ENCODE assay signal across 2 cellular contexts in the genomic region with DNA sequence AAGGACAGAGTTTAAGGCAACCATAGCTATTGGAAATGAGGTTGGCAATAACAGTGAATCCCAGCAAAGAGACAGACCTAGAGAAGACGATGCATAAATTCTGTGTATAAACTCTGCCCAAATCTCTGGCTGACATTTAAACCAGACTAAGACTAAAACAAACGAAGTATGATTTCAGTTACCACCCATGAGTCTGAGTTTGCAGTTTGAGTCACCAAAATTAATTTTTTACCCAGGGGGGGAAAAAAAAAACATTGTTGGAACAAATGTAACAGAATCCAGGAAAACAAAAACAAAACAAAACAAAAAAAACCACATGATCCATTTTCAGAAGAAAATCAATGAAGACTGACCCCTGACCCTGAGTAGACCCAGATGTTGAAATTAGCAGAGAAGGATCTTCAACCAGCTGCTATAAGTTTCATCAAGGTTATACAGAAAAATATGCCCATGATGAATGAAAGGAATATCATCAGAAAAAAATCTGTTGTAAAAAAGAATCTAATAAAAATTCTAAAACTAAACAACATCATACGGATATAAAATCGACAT.
TF ChIP-seq lines count a peak whose summit lies in the region.

No MANE protein-coding gene starts in this region.

TF ChIP-seq in A549, 52 proteins besides CTCF, POLR2A, EP300 and RAD21 (continued from another document):
- TF ChIP-seq, protein P1, sequence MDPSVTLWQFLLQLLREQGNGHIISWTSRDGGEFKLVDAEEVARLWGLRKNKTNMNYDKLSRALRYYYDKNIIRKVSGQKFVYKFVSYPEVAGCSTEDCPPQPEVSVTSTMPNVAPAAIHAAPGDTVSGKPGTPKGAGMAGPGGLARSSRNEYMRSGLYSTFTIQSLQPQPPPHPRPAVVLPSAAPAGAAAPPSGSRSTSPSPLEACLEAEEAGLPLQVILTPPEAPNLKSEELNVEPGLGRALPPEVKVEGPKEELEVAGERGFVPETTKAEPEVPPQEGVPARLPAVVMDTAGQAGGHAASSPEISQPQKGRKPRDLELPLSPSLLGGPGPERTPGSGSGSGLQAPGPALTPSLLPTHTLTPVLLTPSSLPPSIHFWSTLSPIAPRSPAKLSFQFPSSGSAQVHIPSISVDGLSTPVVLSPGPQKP (IDR thresholded peaks at IDR 0.05; ENCODE audit: low read depth, low read length): no peak
- TF ChIP-seq RFX5 (IDR thresholded peaks at IDR 0.05): no peak
- TF ChIP-seq HDAC2 (IDR thresholded peaks at IDR 0.05): no peak
- no peak for TF ChIP-seq MYC (IDR thresholded peaks at IDR 0.05; ENCODE audit: borderline replicate concordance, low read length)

TF ChIP-seq in HepG2, 621 proteins besides CTCF, POLR2A, EP300 and RAD21 (continued from another document):
- TF ChIP-seq BCLAF1 (IDR thresholded peaks at IDR 0.05) (no peak), SMARCE1 (IDR thresholded peaks at IDR 0.05; ENCODE audit: borderline replicate concordance) (no peak), HOMEZ (CRISPR knock-in tag; IDR thresholded peaks at IDR 0.05; ENCODE audit: low read depth) (peak; percentile 22; the same call in 1 of the 2 replicates), AFF4 (CRISPR knock-in tag; IDR thresholded peaks at IDR 0.05) (no peak), SOX6 (IDR thresholded peaks at IDR 0.05) (no peak), SOX6 (CRISPR knock-in tag; IDR thresholded peaks at IDR 0.05) (peak; percentile 41; the same call in 1 of the 2 replicates), GATAD2A (CRISPR knock-in tag; IDR thresholded peaks at IDR 0.05) (peak; percentile 30; the same call in 1 of the 2 replicates), HNRNPH1 (optimal IDR thresholded peaks at IDR 0.05; ENCODE audit: low read depth, low read length) (no peak), NR2F6 (IDR thresholded peaks at IDR 0.05) (peak; percentile 76), NR2F6 (CRISPR knock-in tag; IDR thresholded peaks at IDR 0.05) (peak; percentile 43; the same call in 1 of the 2 replicates), ZNF430 (CRISPR knock-in tag; IDR thresholded peaks at IDR 0.05) (no peak), FOXP1 (IDR thresholded peaks at IDR 0.05) (no peak), FOXP1 (CRISPR knock-in tag; IDR thresholded peaks at IDR 0.05) (peak; percentile 49), ZNF329 (CRISPR knock-in tag; IDR thresholded peaks at IDR 0.05; ENCODE audit: low read depth) (no peak), POLR2AphosphoS5 (IDR thresholded peaks at IDR 0.05; ENCODE audit: low read depth, low read length) (no peak), ZNF230 (CRISPR knock-in tag; IDR thresholded peaks at IDR 0.05) (no peak), NR2C2 (CRISPR knock-in tag; IDR thresholded peaks at IDR 0.05; ENCODE audit: borderline replicate concordance) (peak; percentile 54; the same call in 1 of the 2 replicates), RAD51 (IDR thresholded peaks at IDR 0.05; ENCODE audit: borderline replicate concordance) (no peak), POLR2AphosphoS2 (IDR thresholded peaks at IDR 0.05; ENCODE audit: low read depth, low read length) (no peak), NR2F1 (CRISPR knock-in tag; IDR thresholded peaks at IDR 0.05) (peak; percentile 44 to 83), PHF5A (CRISPR knock-in tag; IDR thresholded peaks at IDR 0.05; ENCODE audit: low read depth, unreplicated experiment) (no peak)
- TF ChIP-seq, protein P2, sequence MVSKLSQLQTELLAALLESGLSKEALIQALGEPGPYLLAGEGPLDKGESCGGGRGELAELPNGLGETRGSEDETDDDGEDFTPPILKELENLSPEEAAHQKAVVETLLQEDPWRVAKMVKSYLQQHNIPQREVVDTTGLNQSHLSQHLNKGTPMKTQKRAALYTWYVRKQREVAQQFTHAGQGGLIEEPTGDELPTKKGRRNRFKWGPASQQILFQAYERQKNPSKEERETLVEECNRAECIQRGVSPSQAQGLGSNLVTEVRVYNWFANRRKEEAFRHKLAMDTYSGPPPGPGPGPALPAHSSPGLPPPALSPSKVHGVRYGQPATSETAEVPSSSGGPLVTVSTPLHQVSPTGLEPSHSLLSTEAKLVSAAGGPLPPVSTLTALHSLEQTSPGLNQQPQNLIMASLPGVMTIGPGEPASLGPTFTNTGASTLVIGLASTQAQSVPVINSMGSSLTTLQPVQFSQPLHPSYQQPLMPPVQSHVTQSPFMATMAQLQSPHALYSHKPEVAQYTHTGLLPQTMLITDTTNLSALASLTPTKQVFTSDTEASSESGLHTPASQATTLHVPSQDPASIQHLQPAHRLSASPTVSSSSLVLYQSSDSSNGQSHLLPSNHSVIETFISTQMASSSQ (IDR thresholded peaks at IDR 0.05; ENCODE audit: low read depth): peak; percentile 17; the same call in 1 of the 2 replicates
- TF ChIP-seq, protein P2 (CRISPR knock-in tag; IDR thresholded peaks at IDR 0.05; ENCODE audit: borderline replicate concordance): no peak
